Comparison of ENCODE assay signal across 12 cellular contexts in the genomic region with DNA sequence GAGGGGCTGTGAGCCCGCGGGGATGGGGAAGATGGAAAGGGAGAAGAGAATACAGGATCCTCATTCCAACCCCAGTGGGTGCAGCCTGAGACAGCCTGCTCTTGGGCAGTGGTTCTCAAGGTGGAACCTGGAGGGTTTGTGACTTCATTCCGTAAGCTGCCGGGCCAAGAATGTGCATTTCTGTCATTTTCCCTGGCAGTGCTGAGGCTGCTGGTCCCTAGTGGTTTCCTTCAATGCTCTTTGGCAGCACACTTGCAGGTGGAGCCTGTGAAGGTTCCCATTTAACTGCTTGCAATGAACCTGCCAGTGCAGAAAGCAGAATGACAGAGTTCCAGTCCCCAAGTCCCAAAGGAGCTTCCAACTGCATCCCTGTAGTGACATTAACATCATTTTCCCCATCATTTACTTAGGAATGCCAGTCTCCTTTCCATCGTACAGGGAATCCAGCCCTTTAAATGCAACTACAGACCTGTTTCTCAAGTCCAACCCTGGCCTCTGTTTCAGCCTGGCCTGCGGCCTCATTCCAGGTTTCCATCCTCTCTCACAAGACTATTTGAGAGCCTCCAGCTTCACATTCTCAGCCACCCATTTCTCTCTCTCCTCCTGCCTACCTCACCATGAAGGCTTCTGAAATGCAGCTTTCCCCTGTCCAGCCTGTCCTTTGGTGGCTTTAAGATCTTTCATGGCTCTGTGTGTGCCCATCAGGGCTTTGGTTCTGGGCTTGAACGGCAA.
DNase-seq lines count a peak whose midpoint lies in the region; ATAC-seq and TF ChIP-seq lines count a peak whose summit lies in the region.
"Had no signal": no experiment of that assay in that cellular context is flagged by ENCODE, and none has a peak within 500 bp of the region (broad histone marks: within the 10 kb centered on the region; RNA-seq: fewer than 3 reads in every experiment).

No MANE protein-coding gene starts in this region.

- no peak overlapping the region for H3K4me3 Mint-ChIP-seq in WTC11
- H3K4me3 Mint-ChIP-seq in natural killer cell treated with Interleukin-12 subunit alpha and Interleukin-12 subunit beta and Interleukin-15 and Interleukin-18, amount 100 ng/mL, for 72 hours, result peak overlapping the region; percentile 40
- H3K4me3 Mint-ChIP-seq: CD4-positive, CD25-positive, alpha-beta regulatory T cell; GM23338 had no signal

- POLR2A ChIA-PET in WTC11 (lab: Charles Lee), result no interaction called here

- CTCF ChIA-PET in WTC11 (lab: Charles Lee), result no interaction called here

- H3K4me1 Mint-ChIP-seq in WTC11, result peaks cover 11% of the 10 kb centered on the region
- peaks cover 35 to 47% of the 10 kb centered on the region in 2 donors for H3K4me1 Mint-ChIP-seq in natural killer cell treated with Interleukin-12 subunit alpha and Interleukin-12 subunit beta and Interleukin-15 and Interleukin-18, amount 100 ng/mL, for 72 hours (ENCODE audit: low read depth in 2 of 2)
- H3K4me1 Mint-ChIP-seq: CD4-positive, CD25-positive, alpha-beta regulatory T cell had no signal

- H3K9me3 Mint-ChIP-seq in WTC11, result peaks cover 17% of the 10 kb centered on the region
- no peaks in the 10 kb centered on the region for H3K9me3 Mint-ChIP-seq in natural killer cell treated with Interleukin-12 subunit alpha and Interleukin-12 subunit beta and Interleukin-15 and Interleukin-18, amount 100 ng/mL, for 72 hours

- ATAC-seq in WTC11 (no peak), HG02973 (IDR thresholded peaks at IDR 0.05; ENCODE audit: unreplicated experiment) (no peak)
- no peak for ATAC-seq in natural killer cell treated with Interleukin-12 subunit alpha and Interleukin-12 subunit beta and Interleukin-15 and Interleukin-18, amount 100 ng/mL, for 72 hours
- ATAC-seq: GM23338 had no signal

- TF ChIP-seq CTCF in WTC11 (IDR thresholded peaks at IDR 0.05), result no peak

- DNase-seq in ELF-1 (ENCODE audit: low read depth, low spot score), result peak; percentile 23
- no peak for DNase-seq in WTC11 (ENCODE audit: low spot score)
- DNase-seq in natural killer cell treated with Interleukin-12 subunit alpha and Interleukin-12 subunit beta and Interleukin-15 and Interleukin-18, amount 100 ng/mL, for 72 hours (ENCODE audit: low spot score), result no peak
- DNase-seq in retina, result peak; percentile 29
- DNase-seq in activated CD4-positive, alpha-beta T cell treated with anti-CD3 and anti-CD28 coated beads for 1 hour, result no peak
- DNase-seq in mucosa of gallbladder (ENCODE audit: low spot score), result no peak
- DNase-seq: ACHN; CD4-positive, CD25-positive, alpha-beta regulatory T cell; DMS53; H7 had no signal

- H3K27ac Mint-ChIP-seq in WTC11, result peak overlapping the region; percentile 41; the same call in 1 of the 2 replicates
- peak overlapping the region; percentile 13 to 91 for H3K27ac Mint-ChIP-seq in natural killer cell treated with Interleukin-12 subunit alpha and Interleukin-12 subunit beta and Interleukin-15 and Interleukin-18, amount 100 ng/mL, for 72 hours
- H3K27ac Mint-ChIP-seq: GM23338 had no signal

- H3K36me3 Mint-ChIP-seq in WTC11, result peaks cover 5% of the 10 kb centered on the region
- H3K36me3 Mint-ChIP-seq in natural killer cell treated with Interleukin-12 subunit alpha and Interleukin-12 subunit beta and Interleukin-15 and Interleukin-18, amount 100 ng/mL, for 72 hours, result no peaks in the 10 kb centered on the region
- H3K36me3 Mint-ChIP-seq: CD4-positive, CD25-positive, alpha-beta regulatory T cell had no signal

- H3K27me3 Mint-ChIP-seq in WTC11 (ENCODE audit: low read depth), result no peaks in the 10 kb centered on the region
- H3K27me3 Mint-ChIP-seq in natural killer cell treated with Interleukin-12 subunit alpha and Interleukin-12 subunit beta and Interleukin-15 and Interleukin-18, amount 100 ng/mL, for 72 hours, result no peaks in the 10 kb centered on the region
- H3K27me3 Mint-ChIP-seq: CD4-positive, CD25-positive, alpha-beta regulatory T cell had no signal

TF ChIP-seq in WTC11, 78 proteins besides CTCF, POLR2A, EP300 and RAD21:
- no peak for TF ChIP-seq AFF4 (CRISPR knock-in tag; IDR thresholded peaks at IDR 0.05; ENCODE audit: borderline replicate concordance)
- no peak for TF ChIP-seq SOX15 (CRISPR knock-in tag; IDR thresholded peaks at IDR 0.05)
- no peak for TF ChIP-seq TEAD1 (CRISPR knock-in tag; IDR thresholded peaks at IDR 0.05)
- TF ChIP-seq NR1H2 (CRISPR knock-in tag; IDR thresholded peaks at IDR 0.05), result no peak
- TF ChIP-seq FOXP1 (CRISPR knock-in tag; IDR thresholded peaks at IDR 0.05; ENCODE audit: borderline replicate concordance), result no peak
- TF ChIP-seq KAT7 (CRISPR knock-in tag; IDR thresholded peaks at IDR 0.05; ENCODE audit: borderline replicate concordance), result no peak
- TF ChIP-seq ZNF317 (CRISPR knock-in tag; IDR thresholded peaks at IDR 0.05; ENCODE audit: borderline replicate concordance, low read depth), result no peak
- TF ChIP-seq ZNF396 (CRISPR knock-in tag; IDR thresholded peaks at IDR 0.05; ENCODE audit: borderline replicate concordance), result no peak
- TF ChIP-seq FOXK1 (CRISPR knock-in tag; IDR thresholded peaks at IDR 0.05), result no peak
- TF ChIP-seq, protein P1, sequence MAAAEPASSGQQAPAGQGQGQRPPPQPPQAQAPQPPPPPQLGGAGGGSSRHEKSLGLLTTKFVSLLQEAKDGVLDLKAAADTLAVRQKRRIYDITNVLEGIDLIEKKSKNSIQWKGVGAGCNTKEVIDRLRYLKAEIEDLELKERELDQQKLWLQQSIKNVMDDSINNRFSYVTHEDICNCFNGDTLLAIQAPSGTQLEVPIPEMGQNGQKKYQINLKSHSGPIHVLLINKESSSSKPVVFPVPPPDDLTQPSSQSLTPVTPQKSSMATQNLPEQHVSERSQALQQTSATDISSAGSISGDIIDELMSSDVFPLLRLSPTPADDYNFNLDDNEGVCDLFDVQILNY (CRISPR knock-in tag; IDR thresholded peaks at IDR 0.05), result no peak
- TF ChIP-seq CREB1 (CRISPR knock-in tag; IDR thresholded peaks at IDR 0.05), result no peak
- no peak for TF ChIP-seq CBFB (CRISPR knock-in tag; IDR thresholded peaks at IDR 0.05; ENCODE audit: low read depth)
- TF ChIP-seq OVOL2 (CRISPR knock-in tag; IDR thresholded peaks at IDR 0.05; ENCODE audit: borderline replicate concordance), result no peak
- no peak for TF ChIP-seq GTF2I (CRISPR knock-in tag; conservative IDR thresholded peaks at IDR 0.05)

Comparison
In these comparisons a context has a peak if more than half of its experiments do, and no peak if none do; other contexts are left out.
1. DNase-seq: peak in ELF-1 (single experiment) and retina (single experiment); none in WTC11 (single experiment), natural killer cell treated with Interleukin-12 subunit alpha and Interleukin-12 subunit beta and Interleukin-15 and Interleukin-18, amount 100 ng/mL, for 72 hours (single experiment), activated CD4-positive, alpha-beta T cell treated with anti-CD3 and anti-CD28 coated beads for 1 hour (single experiment) and mucosa of gallbladder (single experiment).